10 cellular contexts compared by ENCODE assay signal in genomic region chr21:45556302-45556644, GRCh38. TPM values are rescaled to one million over a fixed set of nuclear protein-coding genes. Genes with fewer than 3 reads are reported as not detected.
DNase-seq lines count a peak whose midpoint lies in the region; ATAC-seq and TF ChIP-seq lines count a peak whose summit lies in the region.
"Had no signal": no experiment of that assay in that cellular context is flagged by ENCODE, and none has a peak within 500 bp of the region (broad histone marks: within the 10 kb centered on the region; RNA-seq: fewer than 3 reads in every experiment).

No MANE protein-coding gene starts in this region.

- no peaks in the 10 kb centered on the region for H4K20me1 ChIP-seq in mammary epithelial cell (ENCODE audit: insufficient read depth, low read length)
- H4K20me1 ChIP-seq in neural cell (ENCODE audit: insufficient read depth): no peaks in the 10 kb centered on the region

- TF ChIP-seq CTCF in left ventricle myocardium inferior (IDR thresholded peaks at IDR 0.05; ENCODE audit: borderline replicate concordance): no peak
- TF ChIP-seq CTCF in mammary epithelial cell (conservative IDR thresholded peaks at IDR 0.05 in 1 of 2, IDR thresholded peaks at IDR 0.05 in 1 of 2; ENCODE audit: extremely low read depth in 1 of 2, insufficient read depth in 1 of 2, low read depth in 1 of 2, low read length in 2 of 2): no peak
- peak; percentile 6 for TF ChIP-seq CTCF in neural cell (IDR thresholded peaks at IDR 0.05; ENCODE audit: poor library complexity, severe bottlenecking)
- no peak for TF ChIP-seq CTCF in vagina (IDR thresholded peaks at IDR 0.05)

- no peaks in the 10 kb centered on the region for H3K36me3 Mint-ChIP-seq in CD4-positive, alpha-beta memory T cell

- WGBS in mammary epithelial cell (ENCODE audit: low coverage, missing lambda C conversion rate): 29% methylated on average over 10 of the region's 12 CpGs

- H3K27me3 ChIP-seq in left ventricle myocardium inferior (ENCODE audit: low read depth): peaks cover 31% of the 10 kb centered on the region
- no peaks in the 10 kb centered on the region for H3K27me3 ChIP-seq in mammary epithelial cell (ENCODE audit: insufficient read depth, low read length)
- no peaks in the 10 kb centered on the region for H3K27me3 ChIP-seq in neural cell (ENCODE audit: insufficient read depth, low read depth, low read length)
- no peaks in the 10 kb centered on the region for H3K27me3 ChIP-seq in vagina
- H3K27me3 ChIP-seq in CD4-positive, alpha-beta memory T cell (ENCODE audit: insufficient read depth, low read length): no peaks in the 10 kb centered on the region

- POLR2A ChIA-PET in CD4-positive, alpha-beta memory T cell (lab: Charles Lee; ENCODE audit: partially characterized antibody): interaction anchor here (1.5 kb wide), 1 partner anchor 36 kb away, joined by 6 read pairs; no protein-coding TSS in a partner anchor

- no TSS peak for BruUV-seq in mammary epithelial cell (replicated peaks; lab: Mats Ljungman, UMichigan)

- H3K79me2 ChIP-seq in mammary epithelial cell (ENCODE audit: insufficient read depth, low read length) (no peaks in the 10 kb centered on the region), neural cell (replicated peaks; ENCODE audit: insufficient read depth, low read length) (no peaks in the 10 kb centered on the region)

- H3K9ac ChIP-seq in mammary epithelial cell (ENCODE audit: insufficient read depth, low read length) (no peak overlapping the region), neural cell (ENCODE audit: low read length) (peak overlapping the region; percentile 38)

- H2AFZ ChIP-seq in mammary epithelial cell (ENCODE audit: low read depth, low read length) (peak overlapping the region; percentile 89), neural cell (ENCODE audit: low read depth, low read length) (no peak overlapping the region)

- no peaks in the 10 kb centered on the region for H3K36me3 ChIP-seq in left ventricle myocardium inferior
- H3K36me3 ChIP-seq in mammary epithelial cell (ENCODE audit: insufficient read depth, low read length): no peaks in the 10 kb centered on the region
- no peaks in the 10 kb centered on the region for H3K36me3 ChIP-seq in neural cell (ENCODE audit: insufficient read depth, low read length)
- H3K36me3 ChIP-seq in vagina: no peaks in the 10 kb centered on the region
- no peaks in the 10 kb centered on the region for H3K36me3 ChIP-seq in CD4-positive, alpha-beta memory T cell (ENCODE audit: insufficient read depth, low read length)

- no peak for TF ChIP-seq RAD21 in neural cell (conservative IDR thresholded peaks at IDR 0.05)

- H3K4me3 ChIP-seq in left ventricle myocardium inferior (peak overlapping the region; percentile 72), mammary epithelial cell (replicated peaks in 1 of 3; ENCODE audit: insufficient read depth in 1 of 3, low read depth in 2 of 3, low read length in 3 of 3) (no peak overlapping the region), neural cell (ENCODE audit: low read length) (peak overlapping the region; percentile 57), vagina (peak overlapping the region; percentile 42 to 61)
- H3K4me3 ChIP-seq in CD4-positive, alpha-beta memory T cell (ENCODE audit: low read length in 2 of 2): no peak overlapping the region

- intact Hi-C loops in left ventricle myocardium inferior (cut with micrococcal nuclease): no loop called here
- intact Hi-C loops in left cardiac atrium (cut with DNase I): loop anchor here (2.0 to 5.0 kb wide), 3 partner anchors 41 to 366 kb away; no protein-coding TSS in a partner anchor
- intact Hi-C loops in mammary epithelial cell (cut with micrococcal nuclease): no loop called here
- intact Hi-C loops in vagina (cut with DNase I): loop anchor here (5.0 to 10.0 kb wide), 2 partner anchors 41 to 259 kb away; no protein-coding TSS in a partner anchor
- intact Hi-C loops in CD4-positive, alpha-beta memory T cell (cut with micrococcal nuclease): loop anchor here (10.0 kb wide), 1 partner anchor 89 kb away; the partner anchor contains the start of gene PCBP3

- H3K4me2 ChIP-seq in mammary epithelial cell (ENCODE audit: insufficient read depth, low read depth, low read length) (peak overlapping the region; percentile 90), neural cell (ENCODE audit: low read length) (no peak overlapping the region)

- H3F3A ChIP-seq in neural cell (ENCODE audit: insufficient read depth, low read length, poor library complexity, severe bottlenecking): no peaks in the 10 kb centered on the region

- H3K9me3 ChIP-seq in left ventricle myocardium inferior (replicated peaks) (no peaks in the 10 kb centered on the region), mammary epithelial cell (replicated peaks; ENCODE audit: insufficient read depth, low read length) (no peaks in the 10 kb centered on the region), neural cell (ENCODE audit: low read length) (no peaks in the 10 kb centered on the region), vagina (no peaks in the 10 kb centered on the region)
- no peaks in the 10 kb centered on the region for H3K9me3 ChIP-seq in CD4-positive, alpha-beta memory T cell (ENCODE audit: control insufficient read depth in 1 of 2, low read length in 2 of 2)

- H3K27ac Mint-ChIP-seq in CD4-positive, alpha-beta memory T cell: no peak overlapping the region
- H3K27ac Mint-ChIP-seq: stimulated activated naive CD8-positive, alpha-beta T cell treated with anti-CD3 and anti-CD28 coated beads, Interleukin-15, Interleukin-2, amounts not matched to agents 100 ng/mL and 50 ng/mL, for 24 hours had no signal

- peak overlapping the region; percentile 86 for H3K27ac ChIP-seq in left ventricle myocardium inferior (replicated peaks)
- H3K27ac ChIP-seq in mammary epithelial cell (ENCODE audit: insufficient read depth, low read depth, low read length): no peak overlapping the region
- no peak overlapping the region for H3K27ac ChIP-seq in neural cell (ENCODE audit: low read length)
- H3K27ac ChIP-seq in vagina: no peak overlapping the region
- H3K27ac ChIP-seq in CD4-positive, alpha-beta memory T cell (ENCODE audit: low read depth, low read length): no peak overlapping the region

- no peaks in the 10 kb centered on the region for H3K9me3 Mint-ChIP-seq in CD4-positive, alpha-beta memory T cell
- H3K9me3 Mint-ChIP-seq: stimulated activated naive CD8-positive, alpha-beta T cell treated with anti-CD3 and anti-CD28 coated beads, Interleukin-15, Interleukin-2, amounts not matched to agents 100 ng/mL and 50 ng/mL, for 24 hours; T-helper 1 cell treated with Interleukin-12 subunit alpha and Interleukin-12 subunit beta and Interleukin-4 antibody, amounts not matched to agents 30 μg/mL and 1 μg/mL, for 36 hours had no signal

- CTCF ChIA-PET in mammary epithelial cell (lab: Charles Lee; ENCODE audit: low non-redundant PET): no interaction called here
- CTCF ChIA-PET in CD4-positive, alpha-beta memory T cell (lab: Charles Lee; ENCODE audit: partially characterized antibody): interaction anchor here (0.9 to 1.6 kb wide), 6 partner anchors 8 to 263 kb away, joined by 3 to 19 read pairs (median 4); no protein-coding TSS in a partner anchor

- no peak for TF ChIP-seq POLR2A in vagina (IDR thresholded peaks at IDR 0.05)

- no peak for ATAC-seq in left cardiac atrium
- ATAC-seq in GM21723 (IDR thresholded peaks at IDR 0.05; ENCODE audit: unreplicated experiment): no peak

- H3K4me1 ChIP-seq in left ventricle myocardium inferior (peaks cover 14% of the 10 kb centered on the region), mammary epithelial cell (ENCODE audit: insufficient read depth, low read length) (peaks cover 13% of the 10 kb centered on the region), vagina (no peaks in the 10 kb centered on the region)
- H3K4me1 ChIP-seq in CD4-positive, alpha-beta memory T cell (ENCODE audit: insufficient read depth, low read length): peaks cover 19% of the 10 kb centered on the region

- in situ Hi-C loops in mammary epithelial cell (cut with MboI; ENCODE audit: low sequenced_read_pairs in 2 of 2): loop anchor here (5.0 to 10.0 kb wide), 2 partner anchors 261 to 269 kb away; no protein-coding TSS in a partner anchor

- peak overlapping the region in 4 of 8 donors; percentile 40 to 67 (median 52) for H3K4me3 Mint-ChIP-seq in CD4-positive, alpha-beta memory T cell
- H3K4me3 Mint-ChIP-seq: stimulated activated naive CD8-positive, alpha-beta T cell treated with anti-CD3 and anti-CD28 coated beads, Interleukin-15, Interleukin-2, amounts not matched to agents 100 ng/mL and 50 ng/mL, for 24 hours; T-helper 1 cell treated with Interleukin-12 subunit alpha and Interleukin-12 subunit beta and Interleukin-4 antibody, amounts not matched to agents 30 μg/mL and 1 μg/mL, for 36 hours had no signal

- no peak for TF ChIP-seq EP300 in neural cell (conservative IDR thresholded peaks at IDR 0.05; ENCODE audit: poor library complexity, severe bottlenecking)

- no peaks in the 10 kb centered on the region for H3K9me2 ChIP-seq in neural cell (ENCODE audit: insufficient read depth, low read length)

- DNase-seq in left ventricle myocardium inferior (no peak), left cardiac atrium (no peak), mammary epithelial cell (no peak), vagina (ENCODE audit: extremely low spot score in 2 of 2) (no peak), NCI-H510A treated with DMSO at 0.1 percent for 48 hours (lab: John Stamatoyannopoulos, UW) (no peak)
- no peak for DNase-seq in CD4-positive, alpha-beta memory T cell

- dilution Hi-C loops in mammary epithelial cell (cut with HindIII; ENCODE audit: low sequenced_read_pairs): no loop called here

- H3K27me3 Mint-ChIP-seq in CD4-positive, alpha-beta memory T cell: peaks cover 2 to 7% of the 10 kb centered on the region in 2 donors

- H3K4me1 Mint-ChIP-seq in CD4-positive, alpha-beta memory T cell: peaks cover 11 to 21% (median 12%) of the 10 kb centered on the region in 4 donors

TF ChIP-seq in neural cell, 6 proteins besides CTCF, POLR2A, EP300 and RAD21 (continues in another document):
- TF ChIP-seq MXI1 (conservative IDR thresholded peaks at IDR 0.05; ENCODE audit: poor library complexity, severe bottlenecking) (no peak), TAF1 (IDR thresholded peaks at IDR 0.05; ENCODE audit: low read depth) (no peak), EZH2 (IDR thresholded peaks at IDR 0.05; ENCODE audit: borderline replicate concordance, insufficient read depth, low read length, poor library complexity, severe bottlenecking) (no peak), SMC3 (conservative IDR thresholded peaks at IDR 0.05; ENCODE audit: poor library complexity) (no peak)

RNA-seq across cellular contexts. Expression of gene SLC19A1, which starts 14.0 kb away (rescaled TPM):
- total RNA-seq in left ventricle myocardium inferior (4.9 TPM), left cardiac atrium (1 to 10 TPM; 5.4 to 8.6 TPM), mammary epithelial cell (10 to 100 TPM in 1 of 2 donors, 1 to 10 TPM in 1; 3.7 to 15.6 TPM), vagina (4.9 TPM)
- polyA plus RNA-seq in mammary epithelial cell (10.7 TPM), neural cell (2.9 and 5.6 TPM in 2 replicates)
- polyA minus RNA-seq in mammary epithelial cell (8.7 TPM), neural cell (9.7 and 10.2 TPM in 2 replicates)
- 1 to 10 TPM; 8.0 to 9.8 TPM for total RNA-seq in CD4-positive, alpha-beta memory T cell
- 1 to 10 TPM; 7.4 to 8.5 TPM for polyA plus RNA-seq in CD4-positive, alpha-beta memory T cell

Comparison
In these comparisons a context has a peak if more than half of its experiments do, and no peak if none do; other contexts are left out.
1. intact Hi-C loops: an anchor here in left cardiac atrium (2.0 to 5.0 kb wide), vagina (5.0 to 10.0 kb wide) and CD4-positive, alpha-beta memory T cell (10.0 kb wide); none called in left ventricle myocardium inferior and mammary epithelial cell.
2. H3K4me3 ChIP-seq: peak in left ventricle myocardium inferior (single experiment), neural cell (single experiment) and vagina (2 of 2); none in mammary epithelial cell (0 of 3) and CD4-positive, alpha-beta memory T cell (0 of 2).